8 cellular contexts compared by ENCODE assay signal in genomic region chr20:62065669-62066338, GRCh38. TPM values are rescaled to one million over a fixed set of nuclear protein-coding genes. Genes with fewer than 3 reads are reported as not detected.
A peak's percentile ranks its signal among the peaks of the same experiment; 100 is the strongest.
DNase-seq lines count a peak whose midpoint lies in the region; ATAC-seq and TF ChIP-seq lines count a peak whose summit lies in the region.

TAF4 (minus strand) TSS chr20:62065881; CDS start chr20:62065810, 71 bp downstream.

- POLR2A ChIA-PET in activated CD4-positive, alpha-beta memory T cell treated with anti-CD3 and anti-CD28 coated beads, Interleukin-2, amount 10 ng/mL, durations not matched to agents 7 days and 5 days (lab: Charles Lee), result interaction anchor here (0.5 to 3.5 kb wide), 14 partner anchors 24 to 321 kb away, joined by 3 to 41 read pairs (median 6); partner anchors contain the start of genes LSM14B, MTG2, PSMA7 and RPS21

- peaks cover 38% of the 10 kb centered on the region for H3K4me1 Mint-ChIP-seq in activated CD4-positive, alpha-beta memory T cell treated with anti-CD3 and anti-CD28 coated beads, Interleukin-2, amount 10 ng/mL, durations not matched to agents 7 days and 5 days

- ATAC-seq in HG03432 (IDR thresholded peaks at IDR 0.05; ENCODE audit: unreplicated experiment), result peak; percentile 66
- ATAC-seq in lung (ENCODE audit: insufficient read depth, low FRiP score), result peak; percentile 78

- H3K27me3 Mint-ChIP-seq in activated CD4-positive, alpha-beta memory T cell treated with anti-CD3 and anti-CD28 coated beads, Interleukin-2, amount 10 ng/mL, durations not matched to agents 7 days and 5 days, result no peaks in the 10 kb centered on the region

- H3K36me3 Mint-ChIP-seq in activated CD4-positive, alpha-beta memory T cell treated with anti-CD3 and anti-CD28 coated beads, Interleukin-2, amount 10 ng/mL, durations not matched to agents 7 days and 5 days (ENCODE audit: low read depth), result peaks cover 14% of the 10 kb centered on the region

- peak within 1 kb of the TSS; percentile 80 for H3K4me3 Mint-ChIP-seq in activated CD4-positive, alpha-beta memory T cell treated with anti-CD3 and anti-CD28 coated beads, Interleukin-2, amount 10 ng/mL, durations not matched to agents 7 days and 5 days

- DNase-seq in BE2C (peak; percentile 83), NCI-H748 (lab: John Stamatoyannopoulos, UW; ENCODE audit: unreplicated experiment) (peak; percentile 70), ecto neural progenitor cell (ENCODE audit: low spot score) (peak; percentile 89), lung (ENCODE audit: low spot score) (peak; percentile 77)
- peak; percentile 84 for DNase-seq in activated CD4-positive, alpha-beta memory T cell treated with anti-CD3 and anti-CD28 coated beads, Interleukin-2, amount 10 ng/mL, durations not matched to agents 7 days and 5 days
- DNase-seq in stimulated activated CD4-positive, alpha-beta T cell treated with anti-CD3 and anti-CD28 coated beads, TNF-alpha, amount 100 ng/mL, for 4 hours (ENCODE audit: low read depth in 3 of 3), result peak; percentile 70 to 73 (median 72)

- H3K9me3 ChIP-seq in BE2C, result no peaks in the 10 kb centered on the region
- no peaks in the 10 kb centered on the region for H3K9me3 ChIP-seq in lung (ENCODE audit: control insufficient read depth in 2 of 2, insufficient read depth in 1 of 2, low read length in 1 of 2)

- H3K27ac Mint-ChIP-seq in activated CD4-positive, alpha-beta memory T cell treated with anti-CD3 and anti-CD28 coated beads, Interleukin-2, amount 10 ng/mL, durations not matched to agents 7 days and 5 days, result peak within 1 kb of the TSS; percentile 80

- TF ChIP-seq POLR2A in GM19193 (IDR thresholded peaks at IDR 0.05; ENCODE audit: extremely low read depth, insufficient read depth, insufficient read length), result peak; percentile 99

- H3K4me3 ChIP-seq in BE2C (ENCODE audit: low read depth, low read length) (peak within 1 kb of the TSS; percentile 73), lung (peak within 1 kb of the TSS; percentile 83)

- WGBS in lung, 2 donors, result 0 to 1% methylated on average over 41 to 117 of the region's 117 CpGs

- H3K27me3 ChIP-seq in BE2C, result no peaks in the 10 kb centered on the region
- H3K27me3 ChIP-seq in lung (ENCODE audit: control insufficient read depth, insufficient read depth), result no peaks in the 10 kb centered on the region

- no peaks in the 10 kb centered on the region for H3K9me3 Mint-ChIP-seq in activated CD4-positive, alpha-beta memory T cell treated with anti-CD3 and anti-CD28 coated beads, Interleukin-2, amount 10 ng/mL, durations not matched to agents 7 days and 5 days

- TF ChIP-seq CTCF in BE2C (IDR thresholded peaks at IDR 0.05; ENCODE audit: low read depth, low read length) (no peak), lung (IDR thresholded peaks at IDR 0.05; ENCODE audit: control extremely low read depth, extremely low read depth) (no peak)

- CTCF ChIA-PET in activated CD4-positive, alpha-beta memory T cell treated with anti-CD3 and anti-CD28 coated beads, Interleukin-2, amount 10 ng/mL, durations not matched to agents 7 days and 5 days (lab: Charles Lee), result no interaction called here

- peaks cover 13% of the 10 kb centered on the region for H3K36me3 ChIP-seq in BE2C
- H3K36me3 ChIP-seq in lung (ENCODE audit: control insufficient read depth in 2 of 2, insufficient read depth in 2 of 2, low read length in 2 of 2), result no peaks in the 10 kb centered on the region

- H3K4me1 ChIP-seq in BE2C (peaks cover 10% of the 10 kb centered on the region), lung (ENCODE audit: control insufficient read depth in 2 of 2, insufficient read depth in 2 of 2, low read length in 2 of 2) (peaks cover 0 to 24% of the 10 kb centered on the region in 2 donors)

- H3K27ac ChIP-seq in lung (ENCODE audit: low read depth in 1 of 2, low read length in 1 of 2), result peak within 1 kb of the TSS; percentile 86 to 96

RNA-seq across cellular contexts. Expression of gene TAF4, which starts in this region (rescaled TPM):
- polyA plus RNA-seq in BE2C (2012; ENCODE audit: insufficient read depth, insufficient read length, low read depth), result 78.1 TPM
- 10 to 100 TPM; 18.0 to 20.0 TPM for total RNA-seq in activated CD4-positive, alpha-beta memory T cell treated with anti-CD3 and anti-CD28 coated beads, Interleukin-2, amount 10 ng/mL, durations not matched to agents 7 days and 5 days
- total RNA-seq in lung, result 10 to 100 TPM; 14.6 to 20.3 TPM
- polyA plus RNA-seq in lung, result 1 to 10 TPM; 5.4 to 7.3 TPM

Comparison
In these comparisons a context has a peak if more than half of its experiments do, and no peak if none do; other contexts are left out.
1. Peak in every context shown above with its lines: DNase-seq, ATAC-seq, H3K4me3 ChIP-seq and H3K27ac ChIP-seq.